Comparison of ENCODE assay signal across 1 cellular context in the genomic region with DNA sequence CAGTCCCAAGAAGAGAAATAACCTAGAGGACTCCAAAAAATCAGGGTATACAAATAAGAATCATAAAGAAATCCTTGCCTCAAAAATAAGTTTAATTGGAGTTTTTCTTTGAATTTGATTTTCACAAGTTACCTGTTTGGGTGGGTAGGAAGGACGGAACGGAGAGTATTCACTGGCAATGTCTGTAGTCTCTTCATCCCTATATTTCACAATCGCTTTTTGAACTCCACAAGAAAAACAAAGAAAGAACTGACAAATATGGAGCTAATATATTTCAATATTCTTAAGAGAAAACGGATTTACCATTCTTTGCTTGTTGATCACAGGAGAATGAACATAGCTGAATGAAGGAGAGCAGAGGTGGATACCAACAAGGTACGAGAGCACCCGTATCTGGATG.
TF ChIP-seq lines count a peak whose summit lies in the region.

No MANE protein-coding gene starts in this region.

TF ChIP-seq in HEK293, 187 proteins besides CTCF, POLR2A, EP300 and RAD21 (continued from another document):
- TF ChIP-seq ZNF391 (tag by site-specific recombination; IDR thresholded peaks at IDR 0.05; ENCODE audit: borderline replicate concordance, low read depth) (no peak), ZNF670 (tag by site-specific recombination; IDR thresholded peaks at IDR 0.05; ENCODE audit: low read depth) (no peak), SCRT1 (tag by site-specific recombination; IDR thresholded peaks at IDR 0.05; ENCODE audit: borderline replicate concordance) (no peak)
- TF ChIP-seq, protein P1, sequence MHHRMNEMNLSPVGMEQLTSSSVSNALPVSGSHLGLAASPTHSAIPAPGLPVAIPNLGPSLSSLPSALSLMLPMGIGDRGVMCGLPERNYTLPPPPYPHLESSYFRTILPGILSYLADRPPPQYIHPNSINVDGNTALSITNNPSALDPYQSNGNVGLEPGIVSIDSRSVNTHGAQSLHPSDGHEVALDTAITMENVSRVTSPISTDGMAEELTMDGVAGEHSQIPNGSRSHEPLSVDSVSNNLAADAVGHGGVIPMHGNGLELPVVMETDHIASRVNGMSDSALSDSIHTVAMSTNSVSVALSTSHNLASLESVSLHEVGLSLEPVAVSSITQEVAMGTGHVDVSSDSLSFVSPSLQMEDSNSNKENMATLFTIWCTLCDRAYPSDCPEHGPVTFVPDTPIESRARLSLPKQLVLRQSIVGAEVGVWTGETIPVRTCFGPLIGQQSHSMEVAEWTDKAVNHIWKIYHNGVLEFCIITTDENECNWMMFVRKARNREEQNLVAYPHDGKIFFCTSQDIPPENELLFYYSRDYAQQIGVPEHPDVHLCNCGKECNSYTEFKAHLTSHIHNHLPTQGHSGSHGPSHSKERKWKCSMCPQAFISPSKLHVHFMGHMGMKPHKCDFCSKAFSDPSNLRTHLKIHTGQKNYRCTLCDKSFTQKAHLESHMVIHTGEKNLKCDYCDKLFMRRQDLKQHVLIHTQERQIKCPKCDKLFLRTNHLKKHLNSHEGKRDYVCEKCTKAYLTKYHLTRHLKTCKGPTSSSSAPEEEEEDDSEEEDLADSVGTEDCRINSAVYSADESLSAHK (tag by site-specific recombination; IDR thresholded peaks at IDR 0.05), result no peak
- TF ChIP-seq, protein P2, sequence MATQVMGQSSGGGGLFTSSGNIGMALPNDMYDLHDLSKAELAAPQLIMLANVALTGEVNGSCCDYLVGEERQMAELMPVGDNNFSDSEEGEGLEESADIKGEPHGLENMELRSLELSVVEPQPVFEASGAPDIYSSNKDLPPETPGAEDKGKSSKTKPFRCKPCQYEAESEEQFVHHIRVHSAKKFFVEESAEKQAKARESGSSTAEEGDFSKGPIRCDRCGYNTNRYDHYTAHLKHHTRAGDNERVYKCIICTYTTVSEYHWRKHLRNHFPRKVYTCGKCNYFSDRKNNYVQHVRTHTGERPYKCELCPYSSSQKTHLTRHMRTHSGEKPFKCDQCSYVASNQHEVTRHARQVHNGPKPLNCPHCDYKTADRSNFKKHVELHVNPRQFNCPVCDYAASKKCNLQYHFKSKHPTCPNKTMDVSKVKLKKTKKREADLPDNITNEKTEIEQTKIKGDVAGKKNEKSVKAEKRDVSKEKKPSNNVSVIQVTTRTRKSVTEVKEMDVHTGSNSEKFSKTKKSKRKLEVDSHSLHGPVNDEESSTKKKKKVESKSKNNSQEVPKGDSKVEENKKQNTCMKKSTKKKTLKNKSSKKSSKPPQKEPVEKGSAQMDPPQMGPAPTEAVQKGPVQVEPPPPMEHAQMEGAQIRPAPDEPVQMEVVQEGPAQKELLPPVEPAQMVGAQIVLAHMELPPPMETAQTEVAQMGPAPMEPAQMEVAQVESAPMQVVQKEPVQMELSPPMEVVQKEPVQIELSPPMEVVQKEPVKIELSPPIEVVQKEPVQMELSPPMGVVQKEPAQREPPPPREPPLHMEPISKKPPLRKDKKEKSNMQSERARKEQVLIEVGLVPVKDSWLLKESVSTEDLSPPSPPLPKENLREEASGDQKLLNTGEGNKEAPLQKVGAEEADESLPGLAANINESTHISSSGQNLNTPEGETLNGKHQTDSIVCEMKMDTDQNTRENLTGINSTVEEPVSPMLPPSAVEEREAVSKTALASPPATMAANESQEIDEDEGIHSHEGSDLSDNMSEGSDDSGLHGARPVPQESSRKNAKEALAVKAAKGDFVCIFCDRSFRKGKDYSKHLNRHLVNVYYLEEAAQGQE (tag by site-specific recombination; IDR thresholded peaks at IDR 0.05), result 0 out of 2 replicates have a peak, but pooled peaks have one; percentile 3
